8 cellular contexts compared by ENCODE assay signal in the genomic region with DNA sequence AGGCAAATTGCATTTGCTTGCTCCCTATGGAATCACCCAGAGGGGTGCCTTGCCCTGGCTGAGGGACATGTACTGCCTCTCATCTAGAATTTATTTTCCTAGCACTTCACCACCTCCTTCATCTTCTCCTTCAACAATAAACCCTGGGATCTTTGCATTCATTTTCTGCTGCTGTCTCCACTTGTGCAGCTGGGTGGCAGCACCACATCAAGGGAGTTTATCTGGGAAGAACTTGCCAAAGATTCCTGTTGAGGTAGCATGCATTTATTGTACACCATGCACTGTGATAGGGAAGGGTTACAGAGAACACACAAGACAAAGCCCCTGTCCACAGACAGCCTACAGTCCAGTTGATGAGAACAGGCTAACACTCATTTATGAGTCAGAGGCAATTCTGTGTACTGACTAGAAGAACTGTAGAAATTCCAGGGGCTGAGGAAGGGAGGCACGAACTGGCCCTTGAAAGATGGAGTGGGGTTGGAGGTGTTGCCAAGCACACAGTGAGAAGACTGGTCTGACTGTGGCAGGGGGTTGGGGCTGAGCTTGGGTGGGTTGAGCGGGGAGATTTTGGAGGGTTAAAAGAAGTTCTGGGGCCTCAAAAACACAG. TPM values are rescaled to one million over a fixed set of nuclear protein-coding genes. Genes with fewer than 3 reads are reported as not detected.
A peak's percentile ranks its signal among the peaks of the same experiment; 100 is the strongest.
DNase-seq lines count a peak whose midpoint lies in the region; ATAC-seq lines count a peak whose summit lies in the region.

No MANE protein-coding gene starts in this region.

- H3K27me3 ChIP-seq in H7 (ENCODE audit: control insufficient read depth, insufficient read depth, low read length) = no peaks in the 10 kb centered on the region

- DNase-seq in AG08396 (ENCODE audit: low spot score) (peak; percentile 36), H7 (peak; percentile 58), SK-MEL-5 (ENCODE audit: low read depth, low spot score) (peak; percentile 74), fibroblast of the conjunctiva (ENCODE audit: low read depth) (peak; percentile 31), retina (peak; percentile 18), NCI-H446 treated with DMSO at 0.1 percent for 48 hours (lab: John Stamatoyannopoulos, UW) (no peak)
- DNase-seq in activated CD4-positive, alpha-beta T cell treated with anti-CD3 and anti-CD28 coated beads for 48 hours = no peak

- no peak for ATAC-seq in HG03354 (IDR thresholded peaks at IDR 0.05; ENCODE audit: poor library complexity, severe bottlenecking, unreplicated experiment)

- H3K36me3 ChIP-seq in H7 (replicated peaks; ENCODE audit: control insufficient read depth, insufficient read depth, low read length) = peaks cover 43% of the 10 kb centered on the region

- in situ Hi-C loops in SK-MEL-5 (cut with HindIII; ENCODE audit: low pct_unique_long_range_greater_than_20kb, low sequenced_read_pairs) = no loop called here

- no peak overlapping the region for H3K4me3 ChIP-seq in H7 (ENCODE audit: insufficient read depth, low read depth, low read length)

RNA-seq across cellular contexts. Expression of a gene that starts 17.5 kb away (rescaled TPM):
- total RNA-seq in H7 (2014; rRNA removed; shearing (Covaris generic)) = not detected in 2 replicates
- not detected in 2 replicates for total RNA-seq in SK-MEL-5 (2014; rRNA removed; shearing (Covaris generic))
- not detected in 2 replicates for polyA plus RNA-seq in SK-MEL-5 (2015; cell fraction: cytosol; rRNA removed)
- not detected in 2 replicates for polyA plus RNA-seq in SK-MEL-5 (2015; cell fraction: nucleus; rRNA removed)

RNA-seq across cellular contexts. Expression of a gene that starts 30.0 kb away (rescaled TPM):
- total RNA-seq in H7 (2014; rRNA removed; shearing (Covaris generic)) = 191 and 213 TPM in 2 replicates
- total RNA-seq in SK-MEL-5 (2014; rRNA removed; shearing (Covaris generic)) = 373 and 383 TPM in 2 replicates
- 455 and 490 TPM in 2 replicates for polyA plus RNA-seq in SK-MEL-5 (2015; cell fraction: cytosol; rRNA removed)
- 535 and 718 TPM in 2 replicates for polyA plus RNA-seq in SK-MEL-5 (2015; cell fraction: nucleus; rRNA removed)

RNA-seq across cellular contexts. Expression of a gene that starts 56.5 kb away (rescaled TPM):
- total RNA-seq in H7 (2014; rRNA removed; shearing (Covaris generic)) = 18.9 and 39.1 TPM in 2 replicates
- 36.5 and 39.3 TPM in 2 replicates for total RNA-seq in SK-MEL-5 (2014; rRNA removed; shearing (Covaris generic))
- 33.5 and 34.2 TPM in 2 replicates for polyA plus RNA-seq in SK-MEL-5 (2015; cell fraction: cytosol; rRNA removed)
- polyA plus RNA-seq in SK-MEL-5 (2015; cell fraction: nucleus; rRNA removed) = 60.7 and 63.4 TPM in 2 replicates

Comparison
In these comparisons a context has a peak if more than half of its experiments do, and no peak if none do; other contexts are left out.
1. DNase-seq: peak in AG08396 (single experiment), H7 (single experiment), SK-MEL-5 (single experiment), fibroblast of the conjunctiva (single experiment) and retina (single experiment); none in NCI-H446 treated with DMSO at 0.1 percent for 48 hours (single experiment) and activated CD4-positive, alpha-beta T cell treated with anti-CD3 and anti-CD28 coated beads for 48 hours (single experiment).